Comparison of ENCODE assay signal across 9 cellular contexts in the genomic region with DNA sequence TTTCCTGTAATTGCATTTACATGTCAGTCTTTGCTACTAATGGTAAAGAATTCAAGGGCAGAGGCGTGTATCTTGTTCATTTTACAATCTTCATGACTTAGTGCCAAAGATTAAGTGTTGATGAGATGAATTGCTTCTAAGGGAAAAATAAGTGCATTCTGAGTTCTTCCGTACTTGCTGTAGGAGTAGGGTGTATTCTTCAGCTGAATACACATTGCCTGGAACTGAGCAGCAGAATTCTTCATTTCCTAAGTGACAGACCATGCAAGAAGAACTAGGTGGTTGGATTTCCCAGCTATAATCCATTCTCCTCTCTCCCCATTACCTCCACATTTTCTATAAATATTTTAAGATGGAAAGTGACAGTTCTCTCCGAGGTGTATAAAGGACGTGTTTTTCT.
"Had no signal": no experiment of that assay in that cellular context is flagged by ENCODE, and none has a peak within 500 bp of the region (broad histone marks: within the 10 kb centered on the region; RNA-seq: fewer than 3 reads in every experiment).

No MANE protein-coding gene starts in this region.

- H3K9ac ChIP-seq: GM23248 had no signal

- H3K4me1 ChIP-seq: HAP-1 had no signal

- DNase-seq: GM23248, GOT3, H7, H9, HCEC 1CT, HFFc6 had no signal

- H3K9me3 ChIP-seq: HAP-1 had no signal

- H2AFZ ChIP-seq: GM23248, GM23338 had no signal

- H3K4me2 ChIP-seq: GM23338 had no signal

- H3K27ac ChIP-seq: GM23248 had no signal

- ATAC-seq: GM23338, HCT116 had no signal

- H3K4me3 ChIP-seq: GM23248, GM23338, HAP-1 had no signal

- H3K36me3 ChIP-seq: HAP-1 had no signal
